10 cellular contexts compared by ENCODE assay signal in genomic region chr4:113692809-113693411, GRCh38.
DNase-seq lines count a peak whose midpoint lies in the region; ATAC-seq and TF ChIP-seq lines count a peak whose summit lies in the region.
"Had no signal": no experiment of that assay in that cellular context is flagged by ENCODE, and none has a peak within 500 bp of the region (broad histone marks: within the 10 kb centered on the region; RNA-seq: fewer than 3 reads in every experiment).

No MANE protein-coding gene starts in this region.

- no peak overlapping the region for H3K4me2 ChIP-seq in mesendoderm (ENCODE audit: low read length)

- peak; percentile 26 for DNase-seq in GM12864 (ENCODE audit: low read depth)
- DNase-seq in LHCN-M2 (ENCODE audit: low read depth): peak; percentile 62
- peak; percentile 34 for DNase-seq in left kidney (ENCODE audit: low read depth, low spot score)
- no peak for DNase-seq in mesendoderm
- no peak for DNase-seq in DMS 273 (lab: John Stamatoyannopoulos, UW; ENCODE audit: unreplicated experiment)
- DNase-seq in NCI-H524 (lab: John Stamatoyannopoulos, UW): no peak
- no peak for DNase-seq in activated effector memory CD4-positive, alpha-beta T cell treated with Interleukin-2 at 50 U/mL for 16 hours
- DNase-seq: dorsolateral prefrontal cortex, Right ventricle myocardium superior had no signal

- H3K4me3 ChIP-seq in GM12864 (ENCODE audit: low read depth, low read length) (no peak overlapping the region; the same call in 1 of the 2 replicates), mesendoderm (ENCODE audit: low read length) (no peak overlapping the region)
- H3K4me3 ChIP-seq: dorsolateral prefrontal cortex had no signal

- H4K8ac ChIP-seq in mesendoderm (ENCODE audit: low read depth, low read length): no peak overlapping the region

- no peak overlapping the region for H2BK120ac ChIP-seq in mesendoderm (ENCODE audit: low read depth, low read length)

- no peak overlapping the region for H3K4ac ChIP-seq in mesendoderm (ENCODE audit: low read depth, low read length)

- peak; percentile 92 for ATAC-seq in GM21619 (IDR thresholded peaks at IDR 0.05; ENCODE audit: unreplicated experiment)

- no peaks in the 10 kb centered on the region for H3K79me2 ChIP-seq in mesendoderm (ENCODE audit: control insufficient read depth, insufficient read depth, low read length)

- H2BK15ac ChIP-seq in mesendoderm (replicated peaks; ENCODE audit: low read depth): no peak overlapping the region

- no peak overlapping the region for H2BK5ac ChIP-seq in mesendoderm (ENCODE audit: low read length)

- H3K9ac ChIP-seq in mesendoderm (ENCODE audit: low read length): no peak overlapping the region

- H4K5ac ChIP-seq in mesendoderm (ENCODE audit: low read length): no peak overlapping the region

- no peak overlapping the region for H3K27ac ChIP-seq in mesendoderm (ENCODE audit: low read depth, low read length)
- H3K27ac ChIP-seq: dorsolateral prefrontal cortex had no signal

- WGBS in mesendoderm (ENCODE audit: extremely low coverage, insufficient coverage, low lambda C conversion rate): no CpG with 5 or more reads among the region's 3 CpGs

- H3K27me3 ChIP-seq in mesendoderm (ENCODE audit: insufficient read depth, low read length, poor library complexity): no peaks in the 10 kb centered on the region
- H3K27me3 ChIP-seq: dorsolateral prefrontal cortex had no signal

- TF ChIP-seq CTCF in GM12864 (IDR thresholded peaks at IDR 0.05; ENCODE audit: low read depth, low read length, missing control alignments): no peak

- no peak overlapping the region for H2AK5ac ChIP-seq in mesendoderm (ENCODE audit: low read length)

- no peaks in the 10 kb centered on the region for H3K79me1 ChIP-seq in mesendoderm (ENCODE audit: low read length)

- H3K56ac ChIP-seq in mesendoderm (ENCODE audit: low read length): no peak overlapping the region

- H3K36me3 ChIP-seq in mesendoderm (ENCODE audit: control insufficient read depth, insufficient read depth, low read length): no peaks in the 10 kb centered on the region

- H3K23ac ChIP-seq in mesendoderm (ENCODE audit: low read length): no peak overlapping the region

- H3K4me1 ChIP-seq in mesendoderm (ENCODE audit: control insufficient read depth, low read depth, low read length): peaks cover 7% of the 10 kb centered on the region

- H3K18ac ChIP-seq in mesendoderm (ENCODE audit: low read length): no peak overlapping the region

Comparison
In these comparisons a context has a peak if more than half of its experiments do, and no peak if none do; other contexts are left out.
1. DNase-seq: peak in GM12864 (single experiment), LHCN-M2 (single experiment) and left kidney (single experiment); none in mesendoderm (single experiment), DMS 273 (single experiment), NCI-H524 (0 of 2) and activated effector memory CD4-positive, alpha-beta T cell treated with Interleukin-2 at 50 U/mL for 16 hours (single experiment).